Comparison of ENCODE assay signal across 16 cellular contexts in genomic region chr20:62825288-62825993, GRCh38. TPM values are rescaled to one million over a fixed set of nuclear protein-coding genes. Genes with fewer than 3 reads are reported as not detected.
DNase-seq lines count a peak whose midpoint lies in the region; ATAC-seq, FAIRE-seq and TF ChIP-seq lines count a peak whose summit lies in the region.
"Had no signal": no experiment of that assay in that cellular context is flagged by ENCODE, and none has a peak within 500 bp of the region (broad histone marks: within the 10 kb centered on the region; RNA-seq: fewer than 3 reads in every experiment).

No MANE protein-coding gene starts in this region.

- no peaks in the 10 kb centered on the region for H3K4me1 ChIP-seq in right cardiac atrium (ENCODE audit: control insufficient read depth, insufficient read depth, low read length)
- peaks cover 44% of the 10 kb centered on the region for H3K4me1 ChIP-seq in HepG2 (ENCODE audit: insufficient read depth, low read length)

- H3K4me2 ChIP-seq in SU-DHL-6 (ENCODE audit: low read depth, low read length, poor library complexity, severe bottlenecking) (peak overlapping the region; percentile 24), HepG2 (ENCODE audit: low read depth, low read length) (no peak overlapping the region)

- CTCF ChIA-PET in HepG2 (lab: Yijun Ruan, JAX; ENCODE audit: low intra/inter-chr PET ratio, low total read pairs), result no interaction called here

- POLR2A ChIA-PET in HepG2 (lab: Yijun Ruan, JAX), result interaction anchor here (1.0 to 2.0 kb wide), 9 partner anchors 8 to 129 kb away, joined by 3 to 13 read pairs (median 5); partner anchors contain the start of genes OGFR and TCFL5

- TF ChIP-seq RAD21 in HepG2 (CRISPR knock-in tag; IDR thresholded peaks at IDR 0.05), result no peak

- H3K9ac ChIP-seq in SU-DHL-6 (ENCODE audit: low read length) (no peak overlapping the region), HepG2 (ENCODE audit: insufficient read depth, low read depth, low read length) (no peak overlapping the region)

- no peaks in the 10 kb centered on the region for H3K36me3 ChIP-seq in SU-DHL-6 (ENCODE audit: low read length)
- H3K36me3 ChIP-seq in HepG2 (replicated peaks in 1 of 2; ENCODE audit: control insufficient read depth in 1 of 2, insufficient read depth in 2 of 2, low read length in 2 of 2), result peaks cover 6 to 9% of the 10 kb centered on the region in 2 experiments; a peak in 3 of 5 replicates
- H3K36me3 ChIP-seq: right atrium auricular region had no signal

- in situ Hi-C loops in HepG2 (cut with HindIII; ENCODE audit: extremely low pct_ligation_motif_present, low pct_unique_long_range_greater_than_20kb), result no loop called here

- TF ChIP-seq EP300 in HepG2 (IDR thresholded peaks at IDR 0.05; ENCODE audit: low read depth in 2 of 2, low read length in 2 of 2) (no peak), HepG2 (CRISPR knock-in tag; IDR thresholded peaks at IDR 0.05; ENCODE audit: borderline replicate concordance) (no peak)

- WGBS in right cardiac atrium, result 76% methylated on average over 24 of the region's 24 CpGs
- 90% methylated on average over 20 of the region's 24 CpGs for WGBS in HepG2 (ENCODE audit: low lambda C conversion rate)

- no peak for FAIRE-seq in HepG2 (lab: Jason Lieb, UNC)
- FAIRE-seq: bronchial epithelial cell had no signal

- no peaks in the 10 kb centered on the region for H3K27me3 ChIP-seq in right cardiac atrium (ENCODE audit: control insufficient read depth, insufficient read depth)
- H3K27me3 ChIP-seq in SU-DHL-6 (ENCODE audit: low read length), result no peaks in the 10 kb centered on the region
- no peaks in the 10 kb centered on the region for H3K27me3 ChIP-seq in HepG2 (ENCODE audit: control insufficient read depth in 1 of 2, insufficient read depth in 2 of 2, low read length in 2 of 2)
- H3K27me3 ChIP-seq: dorsolateral prefrontal cortex, right atrium auricular region had no signal

- no peaks in the 10 kb centered on the region for H3K9me2 ChIP-seq in SU-DHL-6 (replicated peaks; ENCODE audit: insufficient read depth, low read length)

- no peak for TF ChIP-seq POLR2A in HepG2 (IDR thresholded peaks at IDR 0.05; ENCODE audit: insufficient read depth in 1 of 2, low read depth in 2 of 2, low read length in 2 of 2)

- no peak overlapping the region for H3K4me3 ChIP-seq in right cardiac atrium (ENCODE audit: low read length)
- H3K4me3 ChIP-seq in SU-DHL-6 (ENCODE audit: insufficient read depth, low read length, poor library complexity, severe bottlenecking), result no peak overlapping the region
- no peak overlapping the region; a peak in 1 of 6 replicates for H3K4me3 ChIP-seq in HepG2 (replicated peaks in 1 of 3; ENCODE audit: insufficient read depth in 1 of 3, low read depth in 2 of 3, low read length in 3 of 3)

- BruUV-seq in HepG2 (replicated peaks; lab: Mats Ljungman, UMichigan), result no TSS peak

- peak in 2 of 3 donors; percentile 63 to 64 for DNase-seq in right cardiac atrium
- no peak for DNase-seq in cardiac septum (ENCODE audit: low spot score)
- no peak for DNase-seq in HepG2 (ENCODE audit: low spot score)
- no peak for DNase-seq in SKM-1 treated with dmso at 0.1 percent for 144 hours (lab: John Stamatoyannopoulos, UW; ENCODE audit: unreplicated experiment)
- no peak for DNase-seq in NCI-H187 treated with DMSO at 0.1 percent for 48 hours (lab: John Stamatoyannopoulos, UW)
- no peak for DNase-seq in hepatic stellate cell (ENCODE audit: low spot score)
- DNase-seq: dorsolateral prefrontal cortex, hippocampal formation, NCI-H2081 treated with DMSO at 0.1 percent for 48 hours, SW 1271 had no signal

- no peaks in the 10 kb centered on the region for H3K9me3 ChIP-seq in right cardiac atrium (ENCODE audit: control insufficient read depth, low read length)
- H3K9me3 ChIP-seq in SU-DHL-6 (ENCODE audit: insufficient read depth, low read length), result no peaks in the 10 kb centered on the region
- no peaks in the 10 kb centered on the region for H3K9me3 ChIP-seq in HepG2 (ENCODE audit: low read length)
- H3K9me3 ChIP-seq: right atrium auricular region had no signal

- no peak for TF ChIP-seq CTCF in SU-DHL-6 (IDR thresholded peaks at IDR 0.05; ENCODE audit: insufficient read depth, low read length, poor library complexity, severe bottlenecking)
- no peak for TF ChIP-seq CTCF in HepG2 (CRISPR knock-in tag; IDR thresholded peaks at IDR 0.05)

- H3K79me2 ChIP-seq in SU-DHL-6 (ENCODE audit: insufficient read depth, low read length), result no peaks in the 10 kb centered on the region
- H3K79me2 ChIP-seq in HepG2 (ENCODE audit: insufficient read depth, low read length), result no peaks in the 10 kb centered on the region

- H3K27ac ChIP-seq in right cardiac atrium (ENCODE audit: low read length), result no peak overlapping the region
- no peak overlapping the region for H3K27ac ChIP-seq in SU-DHL-6 (ENCODE audit: low read depth, low read length)
- no peak overlapping the region for H3K27ac ChIP-seq in HepG2 (ENCODE audit: extremely low read length, insufficient read depth, low read length)

- ATAC-seq in right cardiac atrium (no peak), HepG2 (no peak; the same call in 1 of the 3 replicates), HG03439 (IDR thresholded peaks at IDR 0.05; ENCODE audit: unreplicated experiment) (no peak)

- no peaks in the 10 kb centered on the region for H3F3A ChIP-seq in SU-DHL-6 (ENCODE audit: insufficient read depth)

- H2AFZ ChIP-seq in SU-DHL-6 (ENCODE audit: low read depth, low read length, severe bottlenecking), result no peak overlapping the region
- no peak overlapping the region for H2AFZ ChIP-seq in HepG2 (ENCODE audit: low read length)

- intact Hi-C loops in right cardiac atrium (cut with DNase I), result no loop called here
- intact Hi-C loops in cardiac septum (cut with DNase I), result no loop called here
- intact Hi-C loops in HepG2 (cut with micrococcal nuclease; ENCODE audit: unreplicated experiment), result no loop called here

- H4K20me1 ChIP-seq in SU-DHL-6 (ENCODE audit: low read depth, low read length) (no peaks in the 10 kb centered on the region), HepG2 (ENCODE audit: insufficient read depth, low read length) (no peaks in the 10 kb centered on the region; the same call in 1 of the 2 replicates)

RNA-seq across cellular contexts. Expression of gene COL9A3, which starts 8.6 kb away (rescaled TPM):
- total RNA-seq in right cardiac atrium (1 to 10 TPM; 4.3 to 6.9 (median 5.6) TPM), cardiac septum (0.94 TPM), HepG2 (2016; rRNA removed; fragmentation: Illumina TruSeq; extraction: Trizol) (53.3 and 204 TPM in 2 replicates)
- polyA plus RNA-seq in right cardiac atrium (13.0 TPM), HepG2 (2011; rRNA removed) (155 and 175 TPM in 2 replicates)
- 13.9 and 15.8 TPM in 2 replicates for total RNA-seq in HepG2 (2016; cell fraction: cytosol; rRNA removed; fragmentation: Illumina TruSeq; extraction: Trizol; ENCODE audit: low read depth)
- 48.0 and 215 TPM in 2 replicates for total RNA-seq in HepG2 (2016; cell fraction: insoluble cytoplasmic fraction; rRNA removed; fragmentation: Illumina TruSeq; extraction: Trizol)
- total RNA-seq in HepG2 (2016; cell fraction: membrane; rRNA removed; fragmentation: Illumina TruSeq; extraction: Trizol), result 19.3 and 20.8 TPM in 2 replicates
- 216 and 254 TPM in 2 replicates for total RNA-seq in HepG2 (2016; cell fraction: nucleus; rRNA removed; fragmentation: Illumina TruSeq; extraction: Trizol)
- polyA plus RNA-seq in HepG2 (2011; cell fraction: cytosol; rRNA removed), result 84.5 and 113 TPM in 2 replicates
- 1,291 and 1,782 TPM in 2 replicates for polyA plus RNA-seq in HepG2 (2011; cell fraction: nucleus; rRNA removed)
- polyA plus RNA-seq in HepG2 (2012), result 79.9 and 172 TPM in 2 replicates
- polyA plus RNA-seq in HepG2 (2016; cell fraction: cytosol; fragmentation: Illumina TruSeq; extraction: Trizol; ENCODE audit: low read depth), result 9.2 and 9.5 TPM in 2 replicates
- 55.1 and 66.2 TPM in 2 replicates for polyA plus RNA-seq in HepG2 (2016; cell fraction: insoluble cytoplasmic fraction; fragmentation: Illumina TruSeq; extraction: Trizol; ENCODE audit: low read depth)
- polyA plus RNA-seq in HepG2 (2016; cell fraction: membrane; fragmentation: Illumina TruSeq; extraction: Trizol; ENCODE audit: low read depth), result 17.0 and 20.1 TPM in 2 replicates
- 637 and 662 TPM in 2 replicates for polyA plus RNA-seq in HepG2 (2016; cell fraction: nucleus; fragmentation: Illumina TruSeq; extraction: Trizol; ENCODE audit: insufficient read depth, low read depth)
- polyA minus RNA-seq in HepG2 (2011; rRNA and poly(A)+ RNA removed; ENCODE audit: low replicate concordance), result 5.1 and 12.2 TPM in 2 replicates
- polyA minus RNA-seq in HepG2 (2011; cell fraction: cytosol; rRNA and poly(A)+ RNA removed), result 23.0 and 25.3 TPM in 2 replicates
- polyA minus RNA-seq in HepG2 (2011; cell fraction: nucleus; rRNA and poly(A)+ RNA removed), result 56.8 and 67.0 TPM in 2 replicates
- total RNA-seq: activated CD4-positive, alpha-beta T cell treated with anti-CD3 and anti-CD28 coated beads for 36 hours; bronchial epithelial cell; LHCN-M2 had no signal

RNA-seq across cellular contexts. Expression of gene OGFR, which starts 20.8 kb away (rescaled TPM):
- total RNA-seq in right cardiac atrium (10 to 100 TPM; 21.0 to 29.6 (median 24.2) TPM), cardiac septum (16.4 TPM), HepG2 (2016; rRNA removed; fragmentation: Illumina TruSeq; extraction: Trizol) (68.3 and 81.8 TPM in 2 replicates)
- polyA plus RNA-seq in right cardiac atrium (26.6 TPM), HepG2 (2011; rRNA removed) (47.7 and 62.2 TPM in 2 replicates)
- 6.3 and 8.7 TPM in 2 replicates for total RNA-seq in HepG2 (2016; cell fraction: cytosol; rRNA removed; fragmentation: Illumina TruSeq; extraction: Trizol; ENCODE audit: low read depth)
- total RNA-seq in HepG2 (2016; cell fraction: insoluble cytoplasmic fraction; rRNA removed; fragmentation: Illumina TruSeq; extraction: Trizol), result 58.8 and 84.2 TPM in 2 replicates
- 20.8 and 24.4 TPM in 2 replicates for total RNA-seq in HepG2 (2016; cell fraction: membrane; rRNA removed; fragmentation: Illumina TruSeq; extraction: Trizol)
- total RNA-seq in HepG2 (2016; cell fraction: nucleus; rRNA removed; fragmentation: Illumina TruSeq; extraction: Trizol), result 33.8 and 41.3 TPM in 2 replicates
- polyA plus RNA-seq in HepG2 (2011; cell fraction: cytosol; rRNA removed), result 58.6 and 82.5 TPM in 2 replicates
- 105 and 121 TPM in 2 replicates for polyA plus RNA-seq in HepG2 (2011; cell fraction: nucleus; rRNA removed)
- polyA plus RNA-seq in HepG2 (2012), result 34.0 and 38.1 TPM in 2 replicates
- 4.2 and 4.7 TPM in 2 replicates for polyA plus RNA-seq in HepG2 (2016; cell fraction: cytosol; fragmentation: Illumina TruSeq; extraction: Trizol; ENCODE audit: low read depth)
- 68.1 and 77.5 TPM in 2 replicates for polyA plus RNA-seq in HepG2 (2016; cell fraction: insoluble cytoplasmic fraction; fragmentation: Illumina TruSeq; extraction: Trizol; ENCODE audit: low read depth)
- polyA plus RNA-seq in HepG2 (2016; cell fraction: membrane; fragmentation: Illumina TruSeq; extraction: Trizol; ENCODE audit: low read depth), result 11.5 and 14.2 TPM in 2 replicates
- polyA plus RNA-seq in HepG2 (2016; cell fraction: nucleus; fragmentation: Illumina TruSeq; extraction: Trizol; ENCODE audit: insufficient read depth, low read depth), result 103 and 104 TPM in 2 replicates
- polyA minus RNA-seq in HepG2 (2011; rRNA and poly(A)+ RNA removed; ENCODE audit: low replicate concordance), result 38.5 and 45.1 TPM in 2 replicates
- polyA minus RNA-seq in HepG2 (2011; cell fraction: cytosol; rRNA and poly(A)+ RNA removed), result 39.4 and 42.5 TPM in 2 replicates
- polyA minus RNA-seq in HepG2 (2011; cell fraction: nucleus; rRNA and poly(A)+ RNA removed), result 15.1 and 20.0 TPM in 2 replicates

RNA-seq across cellular contexts. Expression of gene MRGBP, which starts 29.2 kb away (rescaled TPM):
- total RNA-seq in right cardiac atrium, result 10 to 100 TPM in 1 of 4 donors, 1 to 10 TPM in 3; 8.3 to 10.9 (median 8.6) TPM
- polyA plus RNA-seq in right cardiac atrium, result 12.1 TPM
- 7.9 TPM for total RNA-seq in cardiac septum
- total RNA-seq in HepG2 (2016; rRNA removed; fragmentation: Illumina TruSeq; extraction: Trizol), result 34.8 and 35.9 TPM in 2 replicates
- 79.0 and 80.7 TPM in 2 replicates for total RNA-seq in HepG2 (2016; cell fraction: cytosol; rRNA removed; fragmentation: Illumina TruSeq; extraction: Trizol; ENCODE audit: low read depth)
- total RNA-seq in HepG2 (2016; cell fraction: insoluble cytoplasmic fraction; rRNA removed; fragmentation: Illumina TruSeq; extraction: Trizol), result 31.8 and 38.7 TPM in 2 replicates
- total RNA-seq in HepG2 (2016; cell fraction: membrane; rRNA removed; fragmentation: Illumina TruSeq; extraction: Trizol), result 96.7 and 98.0 TPM in 2 replicates
- total RNA-seq in HepG2 (2016; cell fraction: nucleus; rRNA removed; fragmentation: Illumina TruSeq; extraction: Trizol), result 17.0 and 18.5 TPM in 2 replicates
- polyA plus RNA-seq in HepG2 (2011; rRNA removed), result 31.6 and 34.2 TPM in 2 replicates
- polyA plus RNA-seq in HepG2 (2011; cell fraction: cytosol; rRNA removed), result 30.7 and 37.2 TPM in 2 replicates
- 29.7 and 36.4 TPM in 2 replicates for polyA plus RNA-seq in HepG2 (2011; cell fraction: nucleus; rRNA removed)
- polyA plus RNA-seq in HepG2 (2012), result 21.6 and 23.1 TPM in 2 replicates
- 88.5 and 96.5 TPM in 2 replicates for polyA plus RNA-seq in HepG2 (2016; cell fraction: cytosol; fragmentation: Illumina TruSeq; extraction: Trizol; ENCODE audit: low read depth)
- 34.9 and 39.2 TPM in 2 replicates for polyA plus RNA-seq in HepG2 (2016; cell fraction: insoluble cytoplasmic fraction; fragmentation: Illumina TruSeq; extraction: Trizol; ENCODE audit: low read depth)
- 88.7 and 90.6 TPM in 2 replicates for polyA plus RNA-seq in HepG2 (2016; cell fraction: membrane; fragmentation: Illumina TruSeq; extraction: Trizol; ENCODE audit: low read depth)
- polyA plus RNA-seq in HepG2 (2016; cell fraction: nucleus; fragmentation: Illumina TruSeq; extraction: Trizol; ENCODE audit: insufficient read depth, low read depth), result 40.3 and 42.7 TPM in 2 replicates
- 21.2 and 36.8 TPM in 2 replicates for polyA minus RNA-seq in HepG2 (2011; rRNA and poly(A)+ RNA removed; ENCODE audit: low replicate concordance)
- polyA minus RNA-seq in HepG2 (2011; cell fraction: cytosol; rRNA and poly(A)+ RNA removed), result 12.7 and 13.0 TPM in 2 replicates
- polyA minus RNA-seq in HepG2 (2011; cell fraction: nucleus; rRNA and poly(A)+ RNA removed), result 10.2 and 10.9 TPM in 2 replicates

RNA-seq across cellular contexts. Expression of gene TCFL5, which starts 36.2 kb away (rescaled TPM):
- total RNA-seq in right cardiac atrium, result 1 to 10 TPM; 7.8 to 9.9 (median 8.2) TPM
- polyA plus RNA-seq in right cardiac atrium, result 5.2 TPM
- total RNA-seq in cardiac septum, result 7.8 TPM
- total RNA-seq in HepG2 (2016; rRNA removed; fragmentation: Illumina TruSeq; extraction: Trizol), result 20.0 and 21.1 TPM in 2 replicates
- 13.3 and 17.7 TPM in 2 replicates for total RNA-seq in HepG2 (2016; cell fraction: cytosol; rRNA removed; fragmentation: Illumina TruSeq; extraction: Trizol; ENCODE audit: low read depth)
- 20.4 and 21.0 TPM in 2 replicates for total RNA-seq in HepG2 (2016; cell fraction: insoluble cytoplasmic fraction; rRNA removed; fragmentation: Illumina TruSeq; extraction: Trizol)
- 28.7 and 36.7 TPM in 2 replicates for total RNA-seq in HepG2 (2016; cell fraction: membrane; rRNA removed; fragmentation: Illumina TruSeq; extraction: Trizol)
- total RNA-seq in HepG2 (2016; cell fraction: nucleus; rRNA removed; fragmentation: Illumina TruSeq; extraction: Trizol), result 11.4 and 12.6 TPM in 2 replicates
- polyA plus RNA-seq in HepG2 (2011; rRNA removed), result 14.2 and 14.8 TPM in 2 replicates
- 9.0 and 11.8 TPM in 2 replicates for polyA plus RNA-seq in HepG2 (2011; cell fraction: cytosol; rRNA removed)
- polyA plus RNA-seq in HepG2 (2011; cell fraction: nucleus; rRNA removed), result 6.4 and 8.0 TPM in 2 replicates
- 12.4 and 13.3 TPM in 2 replicates for polyA plus RNA-seq in HepG2 (2012)
- polyA plus RNA-seq in HepG2 (2016; cell fraction: cytosol; fragmentation: Illumina TruSeq; extraction: Trizol; ENCODE audit: low read depth), result 13.1 and 14.7 TPM in 2 replicates
- polyA plus RNA-seq in HepG2 (2016; cell fraction: insoluble cytoplasmic fraction; fragmentation: Illumina TruSeq; extraction: Trizol; ENCODE audit: low read depth), result 19.5 and 20.9 TPM in 2 replicates
- polyA plus RNA-seq in HepG2 (2016; cell fraction: membrane; fragmentation: Illumina TruSeq; extraction: Trizol; ENCODE audit: low read depth), result 25.6 and 29.7 TPM in 2 replicates
- 21.4 and 23.1 TPM in 2 replicates for polyA plus RNA-seq in HepG2 (2016; cell fraction: nucleus; fragmentation: Illumina TruSeq; extraction: Trizol; ENCODE audit: insufficient read depth, low read depth)
- 4.7 and 6.4 TPM in 2 replicates for polyA minus RNA-seq in HepG2 (2011; rRNA and poly(A)+ RNA removed; ENCODE audit: low replicate concordance)
- polyA minus RNA-seq in HepG2 (2011; cell fraction: cytosol; rRNA and poly(A)+ RNA removed), result 9.9 and 10.2 TPM in 2 replicates
- 5.2 and 6.1 TPM in 2 replicates for polyA minus RNA-seq in HepG2 (2011; cell fraction: nucleus; rRNA and poly(A)+ RNA removed)

Comparison
In these comparisons a context has a peak if more than half of its experiments do, and no peak if none do; other contexts are left out.
1. DNase-seq: peak in right cardiac atrium (2 of 3); none in cardiac septum (single experiment), HepG2 (single experiment), SKM-1 treated with dmso at 0.1 percent for 144 hours (single experiment), NCI-H187 treated with DMSO at 0.1 percent for 48 hours (single experiment) and hepatic stellate cell (single experiment).